Comparison of ENCODE assay signal across 26 cellular contexts in the genomic region with DNA sequence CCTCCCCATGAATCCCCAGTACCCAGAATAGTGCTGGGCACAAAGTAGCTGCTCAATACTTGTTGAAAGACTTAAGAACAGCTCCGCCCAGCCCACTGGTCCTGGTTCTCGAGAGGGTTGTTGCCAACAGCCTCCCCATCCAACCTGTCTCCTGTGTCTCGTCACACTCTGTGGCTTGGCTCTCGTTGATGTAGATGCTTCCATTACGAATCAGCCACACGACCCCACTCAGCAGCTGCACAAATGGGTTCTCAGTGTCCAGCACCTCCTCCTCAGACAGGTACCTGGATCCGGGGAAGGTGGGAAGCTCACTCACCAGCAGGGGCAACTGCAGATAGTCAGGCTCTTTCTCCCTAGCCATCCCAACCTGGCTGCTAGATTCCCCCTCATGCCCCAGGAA. TPM values are rescaled to one million over a fixed set of nuclear protein-coding genes. Genes with fewer than 3 reads are reported as not detected.
A peak's percentile ranks its signal among the peaks of the same experiment; 100 is the strongest.
DNase-seq lines count a peak whose midpoint lies in the region; ATAC-seq and TF ChIP-seq lines count a peak whose summit lies in the region.
"Had no signal": no experiment of that assay in that cellular context is flagged by ENCODE, and none has a peak within 500 bp of the region (broad histone marks: within the 10 kb centered on the region; RNA-seq: fewer than 3 reads in every experiment).

No MANE protein-coding gene starts in this region.

- CTCF ChIA-PET in CD4-positive, alpha-beta memory T cell (lab: Charles Lee; ENCODE audit: partially characterized antibody) = no interaction called here

- peaks cover 16% of the 10 kb centered on the region for H3K4me1 ChIP-seq in CD4-positive, alpha-beta memory T cell (ENCODE audit: insufficient read depth, low read length)

- peak overlapping the region; percentile 48 for H3K4me3 Mint-ChIP-seq in activated CD4-positive, alpha-beta T cell treated with anti-CD3 and anti-CD28 coated beads, Interleukin-2, amount 10 ng/mL, durations not matched to agents 24 days and 14 days
- peak overlapping the region in 6 of 8 donors; percentile 58 to 79 (median 68) for H3K4me3 Mint-ChIP-seq in CD4-positive, alpha-beta memory T cell
- peak overlapping the region; percentile 72 for H3K4me3 Mint-ChIP-seq in nephron progenitor cell
- H3K4me3 Mint-ChIP-seq: activated T-helper 17 cell treated with anti-CD3 and anti-CD28 coated beads, Interleukin-2, amount 50 U/mL, for 72 hours; HFFc6; stimulated activated memory B cell treated with anti-CD40 and anti-IgM and Interleukin-4, amounts not matched to agents 10 μg/mL and 1 μg/mL and 100 μg/mL, for 72 hours had no signal

- DNase-seq in activated CD4-positive, alpha-beta T cell treated with anti-CD3 and anti-CD28 coated beads, Interleukin-2, amount 10 ng/mL, durations not matched to agents 24 days and 14 days = no peak
- DNase-seq in activated CD4-positive, alpha-beta T cell treated with anti-CD3 and anti-CD28 coated beads, Interleukin-2, amount 50 U/mL, for 4 hours = no peak
- no peak for DNase-seq in CD4-positive, alpha-beta memory T cell
- DNase-seq in dorsolateral prefrontal cortex (peak in 1 of 10 donors; percentile 25), nephron progenitor cell (no peak), NCI-H1417 treated with DMSO at 0.1 percent for 48 hours (lab: John Stamatoyannopoulos, UW) (no peak), kidney glomerular epithelial cell (lab: John Stamatoyannopoulos, UW) (no peak)
- DNase-seq: 8988T, AML-193, HFFc6, midbrain, NCI-H146, NCI-H510A treated with DMSO at 0.1 percent for 48 hours, T-helper 2 cell had no signal

- no peak overlapping the region for H3K27ac Mint-ChIP-seq in activated CD4-positive, alpha-beta T cell treated with anti-CD3 and anti-CD28 coated beads, Interleukin-2, amount 10 ng/mL, durations not matched to agents 24 days and 14 days
- H3K27ac Mint-ChIP-seq in CD4-positive, alpha-beta memory T cell = peak overlapping the region in 1 of 7 donors; percentile 44
- H3K27ac Mint-ChIP-seq in nephron progenitor cell = no peak overlapping the region
- H3K27ac Mint-ChIP-seq: activated T-helper 17 cell treated with anti-CD3 and anti-CD28 coated beads, Interleukin-2, amount 50 U/mL, for 72 hours; HFFc6; stimulated activated memory B cell treated with anti-CD40 and anti-IgM and Interleukin-4, amounts not matched to agents 10 μg/mL and 1 μg/mL and 100 μg/mL, for 72 hours had no signal

- H3K4me3 ChIP-seq in CD4-positive, alpha-beta memory T cell (ENCODE audit: low read length in 2 of 2) = no peak overlapping the region
- peak overlapping the region in 47 of 59 donors; percentile 14 to 94 (median 85) for H3K4me3 ChIP-seq in dorsolateral prefrontal cortex
- H3K4me3 ChIP-seq: SJSA1, skin epidermis had no signal

- peaks cover 10% of the 10 kb centered on the region for H3K4me1 Mint-ChIP-seq in activated CD4-positive, alpha-beta T cell treated with anti-CD3 and anti-CD28 coated beads, Interleukin-2, amount 10 ng/mL, durations not matched to agents 24 days and 14 days
- H3K4me1 Mint-ChIP-seq in CD4-positive, alpha-beta memory T cell = peaks cover 12 to 32% (median 15%) of the 10 kb centered on the region in 4 donors
- peaks cover 30% of the 10 kb centered on the region for H3K4me1 Mint-ChIP-seq in nephron progenitor cell

- H3K27ac ChIP-seq in CD4-positive, alpha-beta memory T cell (ENCODE audit: low read depth, low read length) = no peak overlapping the region
- H3K27ac ChIP-seq in dorsolateral prefrontal cortex = peak overlapping the region in 21 of 59 donors; percentile 2 to 91 (median 82)
- H3K27ac ChIP-seq: coronary artery, KMS-11, neutrophil, SJSA1, skin epidermis, VCaP had no signal

- H3K9me3 Mint-ChIP-seq in activated CD4-positive, alpha-beta T cell treated with anti-CD3 and anti-CD28 coated beads, Interleukin-2, amount 10 ng/mL, durations not matched to agents 24 days and 14 days = no peaks in the 10 kb centered on the region
- H3K9me3 Mint-ChIP-seq in CD4-positive, alpha-beta memory T cell = no peaks in the 10 kb centered on the region
- H3K9me3 Mint-ChIP-seq in nephron progenitor cell = no peaks in the 10 kb centered on the region
- H3K9me3 Mint-ChIP-seq: activated T-helper 17 cell treated with anti-CD3 and anti-CD28 coated beads, Interleukin-2, amount 50 U/mL, for 72 hours; HFFc6; stimulated activated memory B cell treated with anti-CD40 and anti-IgM and Interleukin-4, amounts not matched to agents 10 μg/mL and 1 μg/mL and 100 μg/mL, for 72 hours had no signal

- TF ChIP-seq CTCF in dorsolateral prefrontal cortex (IDR thresholded peaks at IDR 0.05 in 54 of 56, conservative IDR thresholded peaks at IDR 0.05 in 2 of 56; ENCODE audit: low read depth in 1 of 56, partially characterized antibody in 56 of 56) = no peak
- no peak for TF ChIP-seq CTCF in nephron progenitor cell (IDR thresholded peaks at IDR 0.05)

- H3K27me3 Mint-ChIP-seq in activated CD4-positive, alpha-beta T cell treated with anti-CD3 and anti-CD28 coated beads, Interleukin-2, amount 10 ng/mL, durations not matched to agents 24 days and 14 days = no peaks in the 10 kb centered on the region
- H3K27me3 Mint-ChIP-seq in CD4-positive, alpha-beta memory T cell = no peaks in the 10 kb centered on the region
- peaks cover 8% of the 10 kb centered on the region for H3K27me3 Mint-ChIP-seq in nephron progenitor cell (ENCODE audit: low read depth, poor library complexity)
- H3K27me3 Mint-ChIP-seq: activated T-helper 17 cell treated with anti-CD3 and anti-CD28 coated beads, Interleukin-2, amount 50 U/mL, for 72 hours; stimulated activated memory B cell treated with anti-CD40 and anti-IgM and Interleukin-4, amounts not matched to agents 10 μg/mL and 1 μg/mL and 100 μg/mL, for 72 hours had no signal

- intact Hi-C loops in activated CD4-positive, alpha-beta T cell treated with anti-CD3 and anti-CD28 coated beads, Interleukin-2, amount 10 ng/mL, durations not matched to agents 24 days and 14 days (cut with micrococcal nuclease) = loop anchor here (5.0 kb wide), 1 partner anchor 41 kb away; the partner anchor contains the start of gene ALG1
- intact Hi-C loops in CD4-positive, alpha-beta memory T cell (cut with micrococcal nuclease) = no loop called here
- intact Hi-C loops in dorsolateral prefrontal cortex (cut with DNase I) = loop anchor here (5.0 to 10.0 kb wide), 4 partner anchors 41 to 337 kb away; partner anchors contain the start of genes ALG1 (in 2 of the 2), GLYR1 (in 2 of the 2), UBN1 (in 2 of the 2) and NUDT16L1 (in 1 of the 2)

- POLR2A ChIA-PET in CD4-positive, alpha-beta memory T cell (lab: Charles Lee; ENCODE audit: partially characterized antibody) = interaction anchor here (1.7 kb wide), 1 partner anchor 40 kb away, joined by 6 read pairs; the partner anchor contains the start of gene ALG1

- H3K27me3 ChIP-seq in CD4-positive, alpha-beta memory T cell (ENCODE audit: insufficient read depth, low read length) = no peaks in the 10 kb centered on the region
- H3K27me3 ChIP-seq in dorsolateral prefrontal cortex = no peaks in the 10 kb centered on the region
- H3K27me3 ChIP-seq: SJSA1 had no signal

- no peaks in the 10 kb centered on the region for H3K9me3 ChIP-seq in CD4-positive, alpha-beta memory T cell (ENCODE audit: control insufficient read depth in 1 of 2, low read length in 2 of 2)
- H3K9me3 ChIP-seq: neutrophil, SJSA1 had no signal

- no peak for ATAC-seq in HG03442 (IDR thresholded peaks at IDR 0.05; ENCODE audit: unreplicated experiment)
- ATAC-seq: activated T-helper 17 cell treated with anti-CD3 and anti-CD28 coated beads, Interleukin-2, amount 50 U/mL, for 72 hours; stimulated activated memory B cell treated with anti-CD40 and anti-IgM and Interleukin-4, amounts not matched to agents 10 μg/mL and 1 μg/mL and 100 μg/mL, for 72 hours had no signal

- H3K36me3 ChIP-seq in CD4-positive, alpha-beta memory T cell (ENCODE audit: insufficient read depth, low read length) = peaks cover 10% of the 10 kb centered on the region
- H3K36me3 ChIP-seq: SJSA1 had no signal

- no peaks in the 10 kb centered on the region for H3K36me3 Mint-ChIP-seq in activated CD4-positive, alpha-beta T cell treated with anti-CD3 and anti-CD28 coated beads, Interleukin-2, amount 10 ng/mL, durations not matched to agents 24 days and 14 days (ENCODE audit: low read depth)
- peaks cover 8 to 24% of the 10 kb centered on the region in 2 donors for H3K36me3 Mint-ChIP-seq in CD4-positive, alpha-beta memory T cell
- no peaks in the 10 kb centered on the region for H3K36me3 Mint-ChIP-seq in nephron progenitor cell (ENCODE audit: low read depth)

RNA-seq across cellular contexts. Expression of gene NAGPA, which starts 2.1 kb away (rescaled TPM):
- total RNA-seq in activated CD4-positive, alpha-beta T cell treated with anti-CD3 and anti-CD28 coated beads, Interleukin-2, amount 10 ng/mL, durations not matched to agents 24 days and 14 days = 10.6 and 11.4 TPM in 2 replicates
- total RNA-seq in CD4-positive, alpha-beta memory T cell = 10 to 100 TPM; 30.7 to 33.2 TPM
- 10 to 100 TPM; 32.2 to 36.8 TPM for polyA plus RNA-seq in CD4-positive, alpha-beta memory T cell
- total RNA-seq in dorsolateral prefrontal cortex = 10 to 100 TPM; 29.1 to 81.0 (median 49.0) TPM

RNA-seq across cellular contexts. Expression of gene C16orf89, which starts 34.2 kb away (rescaled TPM):
- not detected in 2 replicates for total RNA-seq in activated CD4-positive, alpha-beta T cell treated with anti-CD3 and anti-CD28 coated beads, Interleukin-2, amount 10 ng/mL, durations not matched to agents 24 days and 14 days
- total RNA-seq in CD4-positive, alpha-beta memory T cell = not detected
- not detected for polyA plus RNA-seq in CD4-positive, alpha-beta memory T cell
- total RNA-seq in dorsolateral prefrontal cortex = 10 to 100 TPM in 116 of 120 experiments, 1 to 10 TPM in 4; 7.8 to 64.9 (median 22.1) TPM
- total RNA-seq: activated CD8-positive, alpha-beta memory T cell treated with anti-CD3 and anti-CD28 coated beads for 36 hours; activated T-helper 17 cell treated with anti-CD3 and anti-CD28 coated beads, Interleukin-2, amount 50 U/mL, for 72 hours; bronchial epithelial cell; Daoy; HFFc6; SJSA1 had no signal

RNA-seq across cellular contexts. Expression of gene ALG1, which starts 40.0 kb away (rescaled TPM):
- total RNA-seq in activated CD4-positive, alpha-beta T cell treated with anti-CD3 and anti-CD28 coated beads, Interleukin-2, amount 10 ng/mL, durations not matched to agents 24 days and 14 days = 36.1 and 37.1 TPM in 2 replicates
- total RNA-seq in CD4-positive, alpha-beta memory T cell = 10 to 100 TPM; 23.5 to 28.1 TPM
- 10 to 100 TPM; 27.3 to 34.0 TPM for polyA plus RNA-seq in CD4-positive, alpha-beta memory T cell
- total RNA-seq in dorsolateral prefrontal cortex = 10 to 100 TPM; 14.4 to 28.9 (median 21.0) TPM

Comparison
In these comparisons a context has a peak if more than half of its experiments do, and no peak if none do; other contexts are left out.
1. H3K4me3 ChIP-seq: peak in dorsolateral prefrontal cortex (47 of 59); none in CD4-positive, alpha-beta memory T cell (0 of 2).
2. Peak in every context shown above with its lines, with median percentiles within 50 percentile points of each other: H3K4me3 Mint-ChIP-seq.